ENCODE assay signal across 14 cellular contexts in genomic region chr3:152909180-152909883, GRCh38.
DNase-seq lines count a peak whose midpoint lies in the region; ATAC-seq, FAIRE-seq and TF ChIP-seq lines count a peak whose summit lies in the region.
"Had no signal": no experiment of that assay in that cellular context is flagged by ENCODE, and none has a peak within 500 bp of the region (broad histone marks: within the 10 kb centered on the region; RNA-seq: fewer than 3 reads in every experiment).

No MANE protein-coding gene starts in this region.

- peaks cover 0 to 7% (median 1%) of the 10 kb centered on the region in 11 donors for H3K9me3 Mint-ChIP-seq in naive thymus-derived CD4-positive, alpha-beta T cell

- H3K27ac ChIP-seq in HepG2 (ENCODE audit: extremely low read length, insufficient read depth, low read length) (no peak overlapping the region), gastroesophageal sphincter (no peak overlapping the region)
- no peak overlapping the region for H3K27ac ChIP-seq in naive thymus-derived CD4-positive, alpha-beta T cell (ENCODE audit: low read depth, low read length)
- H3K27ac ChIP-seq: BLaER1 had no signal

- H3K4me3 Mint-ChIP-seq in naive thymus-derived CD4-positive, alpha-beta T cell, result no peak overlapping the region

- TF ChIP-seq EP300 in HepG2 (IDR thresholded peaks at IDR 0.05; ENCODE audit: low read depth in 2 of 2, low read length in 2 of 2) (no peak), HepG2 (CRISPR knock-in tag; IDR thresholded peaks at IDR 0.05; ENCODE audit: borderline replicate concordance) (no peak), gastroesophageal sphincter (IDR thresholded peaks at IDR 0.05) (no peak)

- no peaks in the 10 kb centered on the region for H3K4me1 ChIP-seq in HepG2 (ENCODE audit: insufficient read depth, low read length)
- no peaks in the 10 kb centered on the region for H3K4me1 ChIP-seq in naive thymus-derived CD4-positive, alpha-beta T cell (ENCODE audit: control insufficient read depth in 2 of 2, insufficient read depth in 2 of 2, low read length in 2 of 2)
- H3K4me1 ChIP-seq in gastroesophageal sphincter, result no peaks in the 10 kb centered on the region
- H3K4me1 ChIP-seq: BLaER1 had no signal

- in situ Hi-C loops in ACHN (cut with HindIII; ENCODE audit: low pct_ligation_motif_present, low pct_unique_long_range_greater_than_20kb, low sequenced_read_pairs) (no loop called here), HepG2 (cut with HindIII; ENCODE audit: extremely low pct_ligation_motif_present, low pct_unique_long_range_greater_than_20kb) (no loop called here)

- H3K4me3 ChIP-seq in choroid plexus epithelial cell (ENCODE audit: low read depth, low read length), result no peak overlapping the region
- no peak overlapping the region for H3K4me3 ChIP-seq in HepG2 (replicated peaks in 1 of 3; ENCODE audit: insufficient read depth in 1 of 3, low read depth in 2 of 3, low read length in 3 of 3)
- no peak overlapping the region for H3K4me3 ChIP-seq in naive thymus-derived CD4-positive, alpha-beta T cell (ENCODE audit: low read length)
- no peak overlapping the region for H3K4me3 ChIP-seq in gastroesophageal sphincter
- H3K4me3 ChIP-seq: BLaER1 had no signal

- H3K36me3 ChIP-seq in HepG2 (replicated peaks in 1 of 2; ENCODE audit: control insufficient read depth in 1 of 2, insufficient read depth in 2 of 2, low read length in 2 of 2), result no peaks in the 10 kb centered on the region
- H3K36me3 ChIP-seq in naive thymus-derived CD4-positive, alpha-beta T cell (ENCODE audit: control insufficient read depth in 2 of 3, insufficient read depth in 3 of 3, low read length in 3 of 3), result no peaks in the 10 kb centered on the region
- H3K36me3 ChIP-seq in gastroesophageal sphincter, result no peaks in the 10 kb centered on the region
- H3K36me3 ChIP-seq: BLaER1 had no signal

- no peaks in the 10 kb centered on the region for H3K4me1 Mint-ChIP-seq in naive thymus-derived CD4-positive, alpha-beta T cell

- H3K4me2 ChIP-seq in HepG2 (ENCODE audit: low read depth, low read length), result no peak overlapping the region
- H3K4me2 ChIP-seq: BLaER1 had no signal

- H3K9me3 ChIP-seq in HepG2 (ENCODE audit: low read length) (no peaks in the 10 kb centered on the region), gastroesophageal sphincter (peaks cover 0 to 6% (median 0%) of the 10 kb centered on the region in 3 donors)
- H3K9me3 ChIP-seq in naive thymus-derived CD4-positive, alpha-beta T cell (ENCODE audit: control insufficient read depth in 2 of 3, low read length in 3 of 3), result no peaks in the 10 kb centered on the region
- H3K9me3 ChIP-seq: BLaER1 had no signal

- no peak for TF ChIP-seq RAD21 in HepG2 (CRISPR knock-in tag; IDR thresholded peaks at IDR 0.05)

- DNase-seq in ACHN (peak; percentile 1), M059J (ENCODE audit: low read depth) (peak; percentile 17), choroid plexus epithelial cell (ENCODE audit: low read depth) (peak; percentile 44), HepG2 (ENCODE audit: low spot score) (no peak), GM20000 (ENCODE audit: low spot score) (no peak)
- DNase-seq in naive thymus-derived CD4-positive, alpha-beta T cell, result no peak
- DNase-seq: activated effector memory CD4-positive, alpha-beta T cell treated with anti-CD3 and anti-CD28 coated beads, Interleukin-2, amount 50 U/mL, for 16 hours; dermis blood vessel endothelial cell; NCI-H1694; stimulated activated CD4-positive, alpha-beta T cell treated with anti-CD3 and anti-CD28 coated beads, Interleukin-4, amount 100 ng/mL, for 1 hour had no signal

- H3K27me3 ChIP-seq in HepG2 (ENCODE audit: control insufficient read depth in 1 of 2, insufficient read depth in 2 of 2, low read length in 2 of 2) (no peaks in the 10 kb centered on the region), gastroesophageal sphincter (no peaks in the 10 kb centered on the region)
- no peaks in the 10 kb centered on the region for H3K27me3 ChIP-seq in naive thymus-derived CD4-positive, alpha-beta T cell (ENCODE audit: control insufficient read depth in 2 of 2, insufficient read depth in 2 of 2, low read length in 2 of 2)
- H3K27me3 ChIP-seq: BLaER1 had no signal

- no peaks in the 10 kb centered on the region for H3K36me3 Mint-ChIP-seq in naive thymus-derived CD4-positive, alpha-beta T cell

- H4K20me1 ChIP-seq in HepG2 (ENCODE audit: insufficient read depth, low read length), result no peaks in the 10 kb centered on the region
- H4K20me1 ChIP-seq: BLaER1 had no signal

- no peak overlapping the region for H3K27ac Mint-ChIP-seq in naive thymus-derived CD4-positive, alpha-beta T cell

- no peak for FAIRE-seq in HepG2 (lab: Jason Lieb, UNC)
- FAIRE-seq: RCC 7860 had no signal

- no peaks in the 10 kb centered on the region for H3K79me2 ChIP-seq in HepG2 (ENCODE audit: insufficient read depth, low read length)

- TF ChIP-seq CTCF in choroid plexus epithelial cell (conservative IDR thresholded peaks at IDR 0.05; ENCODE audit: low read depth, low read length) (no peak), HepG2 (CRISPR knock-in tag; IDR thresholded peaks at IDR 0.05) (no peak), gastroesophageal sphincter (IDR thresholded peaks at IDR 0.05) (no peak), GM20000 (IDR thresholded peaks at IDR 0.05; ENCODE audit: extremely low read depth, missing control alignments) (no peak)

- H3K27me3 Mint-ChIP-seq in naive thymus-derived CD4-positive, alpha-beta T cell, result peaks cover 0 to 5% (median 0%) of the 10 kb centered on the region in 5 donors

- no peak overlapping the region for H3K9ac ChIP-seq in HepG2 (ENCODE audit: insufficient read depth, low read depth, low read length)
- H3K9ac ChIP-seq: BLaER1 had no signal

- CTCF ChIA-PET in HepG2 (lab: Yijun Ruan, JAX; ENCODE audit: low intra/inter-chr PET ratio, low total read pairs), result no interaction called here
- CTCF ChIA-PET in naive thymus-derived CD4-positive, alpha-beta T cell (lab: Charles Lee), result no interaction called here

- no TSS peak for BruUV-seq in HepG2 (replicated peaks; lab: Mats Ljungman, UMichigan)

- intact Hi-C loops in HepG2 (cut with micrococcal nuclease; ENCODE audit: unreplicated experiment), result no loop called here
- intact Hi-C loops in naive thymus-derived CD4-positive, alpha-beta T cell (cut with micrococcal nuclease), result no loop called here

- H2AFZ ChIP-seq in HepG2 (ENCODE audit: low read length), result no peak overlapping the region

- WGBS in HepG2 (ENCODE audit: low lambda C conversion rate), result 6% methylated on average over 2 of the region's 2 CpGs
- 34 to 55% methylated on average over 2 of the region's 2 CpGs for WGBS in gastroesophageal sphincter (ENCODE audit: low coverage in 1 of 2), 2 donors

- POLR2A ChIA-PET in HepG2 (lab: Yijun Ruan, JAX), result no interaction called here
- POLR2A ChIA-PET in naive thymus-derived CD4-positive, alpha-beta T cell (lab: Charles Lee), result no interaction called here

- no peak for TF ChIP-seq POLR2A in HepG2 (IDR thresholded peaks at IDR 0.05; ENCODE audit: insufficient read depth in 1 of 2, low read depth in 2 of 2, low read length in 2 of 2)
- TF ChIP-seq POLR2A in gastroesophageal sphincter (IDR thresholded peaks at IDR 0.05), result no peak

- ATAC-seq in HepG2 (no peak), gastroesophageal sphincter (no peak), HG03139 (IDR thresholded peaks at IDR 0.05; ENCODE audit: unreplicated experiment) (no peak)
- ATAC-seq in naive thymus-derived CD4-positive, alpha-beta T cell, result no peak

TF ChIP-seq in HepG2, 621 proteins besides CTCF, POLR2A, EP300 and RAD21:
- TF ChIP-seq NFE2L2 (IDR thresholded peaks at IDR 0.05; ENCODE audit: low read length) (peak; percentile 58), NFE2 (CRISPR knock-in tag; IDR thresholded peaks at IDR 0.05) (peak; percentile 60; the same call in 1 of the 2 replicates), ZNF414 (CRISPR knock-in tag; IDR thresholded peaks at IDR 0.05) (no peak), ZNF143 (CRISPR knock-in tag; IDR thresholded peaks at IDR 0.05) (no peak), ZNF598 (CRISPR knock-in tag; IDR thresholded peaks at IDR 0.05; ENCODE audit: borderline replicate concordance) (no peak), PHF20 (CRISPR knock-in tag; IDR thresholded peaks at IDR 0.05) (no peak), ATF7 (IDR thresholded peaks at IDR 0.05) (no peak), ATF7 (CRISPR knock-in tag; IDR thresholded peaks at IDR 0.05) (no peak), MBNL3 (CRISPR knock-in tag; conservative IDR thresholded peaks at IDR 0.05) (no peak), MBD4 (IDR thresholded peaks at IDR 0.05; ENCODE audit: borderline replicate concordance, low read length) (no peak), ZNF431 (CRISPR knock-in tag; IDR thresholded peaks at IDR 0.05; ENCODE audit: borderline replicate concordance, low read depth) (no peak)
TF ChIP-seq in HepG2: peak in this region for 2.

Comparison
In these comparisons a context has a peak if more than half of its experiments do, and no peak if none do; other contexts are left out.
1. DNase-seq: peak in ACHN (single experiment), M059J (single experiment) and choroid plexus epithelial cell (single experiment); none in HepG2 (single experiment), naive thymus-derived CD4-positive, alpha-beta T cell (0 of 9) and GM20000 (single experiment).